ENCODE assay signal across 1 cellular context in the genomic region with DNA sequence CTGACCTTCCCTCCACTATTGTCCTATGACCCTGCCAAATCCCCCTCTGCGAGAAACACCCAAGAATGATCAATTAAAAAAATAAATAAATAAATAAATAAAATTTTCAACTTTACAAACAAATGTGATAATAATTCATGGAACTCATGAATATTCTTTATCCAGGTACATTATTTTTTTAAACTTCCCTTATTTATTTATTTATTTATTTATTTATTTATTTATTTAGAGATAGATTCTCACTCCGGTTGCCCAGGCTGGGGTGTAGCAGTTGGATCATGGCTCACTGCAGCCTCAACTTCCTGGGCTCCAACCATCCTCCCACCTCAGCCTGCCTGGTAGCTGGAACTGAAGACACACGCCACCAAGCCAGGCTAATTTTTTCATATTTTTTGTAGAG. TPM values are rescaled to one million over a fixed set of nuclear protein-coding genes. Genes with fewer than 3 reads are reported as not detected.
"Had no signal": no experiment of that assay in that cellular context is flagged by ENCODE, and none has a peak within 500 bp of the region (broad histone marks: within the 10 kb centered on the region; RNA-seq: fewer than 3 reads in every experiment).

No MANE protein-coding gene starts in this region.

RNA-seq across cellular contexts. Expression of a gene that starts 2.2 kb away (rescaled TPM):
- polyA plus RNA-seq: stomach had no signal
